1 cellular context compared by ENCODE assay signal in genomic region chr22:31891366-31892079, GRCh38.
A peak's percentile ranks its signal among the peaks of the same experiment; 100 is the strongest.
TF ChIP-seq lines count a peak whose summit lies in the region.

No MANE protein-coding gene starts in this region.

TF ChIP-seq in K562, 482 proteins besides CTCF, POLR2A, EP300 and RAD21 (continued from another document and continues in another):
- TF ChIP-seq ZNF592 (IDR thresholded peaks at IDR 0.05) (peak; percentile 80), CEBPG (CRISPR knock-in tag; IDR thresholded peaks at IDR 0.05) (peak; percentile 79), CEBPG (tag; conservative IDR thresholded peaks at IDR 0.05 in 1 of 2, IDR thresholded peaks at IDR 0.05 in 1 of 2) (peak; percentile 75 to 80), ZNF766 (CRISPR knock-in tag; conservative IDR thresholded peaks at IDR 0.05) (no peak), MAFG (tag; conservative IDR thresholded peaks at IDR 0.05) (peak; percentile 69), HDAC2 (IDR thresholded peaks at IDR 0.05) (0 out of 2 replicates have a peak, but pooled peaks have one; percentile 46), CEBPB (tag; IDR thresholded peaks at IDR 0.05) (peak; percentile 73), ZBED1 (IDR thresholded peaks at IDR 0.05) (no peak), NR4A1 (CRISPR knock-in tag; IDR thresholded peaks at IDR 0.05) (no peak), NR4A1 (tag; IDR thresholded peaks at IDR 0.05) (peak; percentile 13; the same call in 1 of the 2 replicates), ATF1 (CRISPR knock-in tag; IDR thresholded peaks at IDR 0.05) (no peak), ATF1 (tag; IDR thresholded peaks at IDR 0.05) (0 out of 2 replicates have a peak, but pooled peaks have one; percentile 42), TCF7 (IDR thresholded peaks at IDR 0.05; ENCODE audit: borderline replicate concordance) (no peak), POLR2AphosphoS5 (IDR thresholded peaks at IDR 0.05; ENCODE audit: control insufficient read depth, insufficient read depth, low read depth, low read length) (peak; percentile 35; the same call in 1 of the 2 replicates), MAFF (IDR thresholded peaks at IDR 0.05; ENCODE audit: low read length) (peak; percentile 68), PBX2 (CRISPR knock-in tag; IDR thresholded peaks at IDR 0.05; ENCODE audit: low read depth) (0 out of 2 replicates have a peak, but pooled peaks have one; percentile 40), PBX2 (tag; conservative IDR thresholded peaks at IDR 0.05; ENCODE audit: low read depth) (peak; percentile 81), ZNF431 (CRISPR knock-in tag; IDR thresholded peaks at IDR 0.05) (no peak), LEF1 (IDR thresholded peaks at IDR 0.05) (0 out of 2 replicates have a peak, but pooled peaks have one; percentile 46), TBP (optimal IDR thresholded peaks at IDR 0.05; ENCODE audit: low read depth, low read length) (peak; percentile 17), ZNF316 (IDR thresholded peaks at IDR 0.05) (peak; percentile 86), ZNF586 (CRISPR knock-in tag; conservative IDR thresholded peaks at IDR 0.05) (no peak), MECOM (CRISPR knock-in tag; IDR thresholded peaks at IDR 0.05) (peak; percentile 62; the same call in 1 of the 2 replicates), C11orf30 (IDR thresholded peaks at IDR 0.05; ENCODE audit: low read depth) (peak; percentile 79), TEAD4 (IDR thresholded peaks at IDR 0.05; ENCODE audit: low read length) (peak; percentile 66), TEAD4 (CRISPR knock-in tag; IDR thresholded peaks at IDR 0.05; ENCODE audit: borderline replicate concordance) (no peak), ARID1B (IDR thresholded peaks at IDR 0.05) (peak; percentile 76), NFE2 (IDR thresholded peaks at IDR 0.05; ENCODE audit: low read depth) (peak; percentile 41; the same call in 1 of the 2 replicates), TCFL5 (CRISPR knock-in tag; conservative IDR thresholded peaks at IDR 0.05) (no peak), ATF7 (IDR thresholded peaks at IDR 0.05) (peak; percentile 15; the same call in 1 of the 2 replicates), MEIS2 (IDR thresholded peaks at IDR 0.05; ENCODE audit: partially characterized antibody) (peak; percentile 89), JUND (IDR thresholded peaks at IDR 0.05; ENCODE audit: borderline replicate concordance, low read depth, low read length) (peak; percentile 42; the same call in 1 of the 2 replicates), JUND (tag; IDR thresholded peaks at IDR 0.05; ENCODE audit: borderline replicate concordance, low read depth, low read length) (peak; percentile 38; the same call in 1 of the 3 replicates), KLF6 (CRISPR knock-in tag; IDR thresholded peaks at IDR 0.05; ENCODE audit: borderline replicate concordance) (no peak), RCOR1 (IDR thresholded peaks at IDR 0.05; ENCODE audit: borderline replicate concordance in 1 of 2, low read depth in 2 of 2, low read length in 2 of 2) (peak in 1 of 2 experiments; percentile 66; a peak in 1 of 4 replicates), CTBP1 (IDR thresholded peaks at IDR 0.05; ENCODE audit: borderline replicate concordance) (peak; percentile 22; the same call in 1 of the 2 replicates), NCOR1 (IDR thresholded peaks at IDR 0.05) (peak; percentile 34; the same call in 1 of the 2 replicates), HMBOX1 (IDR thresholded peaks at IDR 0.05) (peak; percentile 55; the same call in 1 of the 2 replicates), XRCC3 (IDR thresholded peaks at IDR 0.05) (no peak), SMARCE1 (IDR thresholded peaks at IDR 0.05) (0 out of 2 replicates have a peak, but pooled peaks have one; percentile 29), CBFA2T2 (conservative IDR thresholded peaks at IDR 0.05) (peak; percentile 54), NR1H2 (CRISPR knock-in tag; IDR thresholded peaks at IDR 0.05) (no peak), CBFA2T3 (IDR thresholded peaks at IDR 0.05) (peak; percentile 76), TAL1 (IDR thresholded peaks at IDR 0.05) (peak; percentile 54), DPF2 (IDR thresholded peaks at IDR 0.05) (peak; percentile 69; the same call in 1 of the 2 replicates), KDM1A (IDR thresholded peaks at IDR 0.05) (peak; percentile 14 to 15; a peak in 1 of 4 replicates)
- TF ChIP-seq, protein P1, sequence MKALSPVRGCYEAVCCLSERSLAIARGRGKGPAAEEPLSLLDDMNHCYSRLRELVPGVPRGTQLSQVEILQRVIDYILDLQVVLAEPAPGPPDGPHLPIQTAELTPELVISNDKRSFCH (CRISPR knock-in tag; IDR thresholded peaks at IDR 0.05) = no peak
- TF ChIP-seq, protein P1 (tag; IDR thresholded peaks at IDR 0.05) = peak; percentile 23; the same call in 1 of the 2 replicates
- TF ChIP-seq, protein P2, sequence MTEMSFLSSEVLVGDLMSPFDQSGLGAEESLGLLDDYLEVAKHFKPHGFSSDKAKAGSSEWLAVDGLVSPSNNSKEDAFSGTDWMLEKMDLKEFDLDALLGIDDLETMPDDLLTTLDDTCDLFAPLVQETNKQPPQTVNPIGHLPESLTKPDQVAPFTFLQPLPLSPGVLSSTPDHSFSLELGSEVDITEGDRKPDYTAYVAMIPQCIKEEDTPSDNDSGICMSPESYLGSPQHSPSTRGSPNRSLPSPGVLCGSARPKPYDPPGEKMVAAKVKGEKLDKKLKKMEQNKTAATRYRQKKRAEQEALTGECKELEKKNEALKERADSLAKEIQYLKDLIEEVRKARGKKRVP (CRISPR knock-in tag; IDR thresholded peaks at IDR 0.05) = peak; percentile 76
- TF ChIP-seq, protein P3, sequence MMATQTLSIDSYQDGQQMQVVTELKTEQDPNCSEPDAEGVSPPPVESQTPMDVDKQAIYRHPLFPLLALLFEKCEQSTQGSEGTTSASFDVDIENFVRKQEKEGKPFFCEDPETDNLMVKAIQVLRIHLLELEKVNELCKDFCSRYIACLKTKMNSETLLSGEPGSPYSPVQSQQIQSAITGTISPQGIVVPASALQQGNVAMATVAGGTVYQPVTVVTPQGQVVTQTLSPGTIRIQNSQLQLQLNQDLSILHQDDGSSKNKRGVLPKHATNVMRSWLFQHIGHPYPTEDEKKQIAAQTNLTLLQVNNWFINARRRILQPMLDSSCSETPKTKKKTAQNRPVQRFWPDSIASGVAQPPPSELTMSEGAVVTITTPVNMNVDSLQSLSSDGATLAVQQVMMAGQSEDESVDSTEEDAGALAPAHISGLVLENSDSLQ (IDR thresholded peaks at IDR 0.05) = peak; percentile 95
- TF ChIP-seq, protein P4, sequence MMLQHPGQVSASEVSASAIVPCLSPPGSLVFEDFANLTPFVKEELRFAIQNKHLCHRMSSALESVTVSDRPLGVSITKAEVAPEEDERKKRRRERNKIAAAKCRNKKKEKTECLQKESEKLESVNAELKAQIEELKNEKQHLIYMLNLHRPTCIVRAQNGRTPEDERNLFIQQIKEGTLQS (IDR thresholded peaks at IDR 0.05) = peak; percentile 87
- TF ChIP-seq, protein P4 (CRISPR knock-in tag; conservative IDR thresholded peaks at IDR 0.05) = no peak; the same call in 1 of the 2 replicates
- TF ChIP-seq, protein P5, sequence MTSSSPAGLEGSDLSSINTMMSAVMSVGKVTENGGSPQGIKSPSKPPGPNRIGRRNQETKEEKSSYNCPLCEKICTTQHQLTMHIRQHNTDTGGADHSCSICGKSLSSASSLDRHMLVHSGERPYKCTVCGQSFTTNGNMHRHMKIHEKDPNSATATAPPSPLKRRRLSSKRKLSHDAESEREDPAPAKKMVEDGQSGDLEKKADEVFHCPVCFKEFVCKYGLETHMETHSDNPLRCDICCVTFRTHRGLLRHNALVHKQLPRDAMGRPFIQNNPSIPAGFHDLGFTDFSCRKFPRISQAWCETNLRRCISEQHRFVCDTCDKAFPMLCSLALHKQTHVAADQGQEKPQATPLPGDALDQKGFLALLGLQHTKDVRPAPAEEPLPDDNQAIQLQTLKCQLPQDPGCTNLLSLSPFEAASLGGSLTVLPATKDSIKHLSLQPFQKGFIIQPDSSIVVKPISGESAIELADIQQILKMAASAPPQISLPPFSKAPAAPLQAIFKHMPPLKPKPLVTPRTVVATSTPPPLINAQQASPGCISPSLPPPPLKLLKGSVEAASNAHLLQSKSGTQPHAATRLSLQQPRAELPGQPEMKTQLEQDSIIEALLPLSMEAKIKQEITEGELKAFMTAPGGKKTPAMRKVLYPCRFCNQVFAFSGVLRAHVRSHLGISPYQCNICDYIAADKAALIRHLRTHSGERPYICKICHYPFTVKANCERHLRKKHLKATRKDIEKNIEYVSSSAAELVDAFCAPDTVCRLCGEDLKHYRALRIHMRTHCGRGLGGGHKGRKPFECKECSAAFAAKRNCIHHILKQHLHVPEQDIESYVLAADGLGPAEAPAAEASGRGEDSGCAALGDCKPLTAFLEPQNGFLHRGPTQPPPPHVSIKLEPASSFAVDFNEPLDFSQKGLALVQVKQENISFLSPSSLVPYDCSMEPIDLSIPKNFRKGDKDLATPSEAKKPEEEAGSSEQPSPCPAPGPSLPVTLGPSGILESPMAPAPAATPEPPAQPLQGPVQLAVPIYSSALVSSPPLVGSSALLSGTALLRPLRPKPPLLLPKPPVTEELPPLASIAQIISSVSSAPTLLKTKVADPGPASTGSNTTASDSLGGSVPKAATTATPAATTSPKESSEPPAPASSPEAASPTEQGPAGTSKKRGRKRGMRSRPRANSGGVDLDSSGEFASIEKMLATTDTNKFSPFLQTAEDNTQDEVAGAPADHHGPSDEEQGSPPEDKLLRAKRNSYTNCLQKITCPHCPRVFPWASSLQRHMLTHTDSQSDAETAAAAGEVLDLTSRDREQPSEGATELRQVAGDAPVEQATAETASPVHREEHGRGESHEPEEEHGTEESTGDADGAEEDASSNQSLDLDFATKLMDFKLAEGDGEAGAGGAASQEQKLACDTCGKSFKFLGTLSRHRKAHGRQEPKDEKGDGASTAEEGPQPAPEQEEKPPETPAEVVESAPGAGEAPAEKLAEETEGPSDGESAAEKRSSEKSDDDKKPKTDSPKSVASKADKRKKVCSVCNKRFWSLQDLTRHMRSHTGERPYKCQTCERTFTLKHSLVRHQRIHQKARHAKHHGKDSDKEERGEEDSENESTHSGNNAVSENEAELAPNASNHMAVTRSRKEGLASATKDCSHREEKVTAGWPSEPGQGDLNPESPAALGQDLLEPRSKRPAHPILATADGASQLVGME (CRISPR knock-in tag; IDR thresholded peaks at IDR 0.05) = 0 out of 2 replicates have a peak, but pooled peaks have one; percentile 45
